In the genomic region with DNA sequence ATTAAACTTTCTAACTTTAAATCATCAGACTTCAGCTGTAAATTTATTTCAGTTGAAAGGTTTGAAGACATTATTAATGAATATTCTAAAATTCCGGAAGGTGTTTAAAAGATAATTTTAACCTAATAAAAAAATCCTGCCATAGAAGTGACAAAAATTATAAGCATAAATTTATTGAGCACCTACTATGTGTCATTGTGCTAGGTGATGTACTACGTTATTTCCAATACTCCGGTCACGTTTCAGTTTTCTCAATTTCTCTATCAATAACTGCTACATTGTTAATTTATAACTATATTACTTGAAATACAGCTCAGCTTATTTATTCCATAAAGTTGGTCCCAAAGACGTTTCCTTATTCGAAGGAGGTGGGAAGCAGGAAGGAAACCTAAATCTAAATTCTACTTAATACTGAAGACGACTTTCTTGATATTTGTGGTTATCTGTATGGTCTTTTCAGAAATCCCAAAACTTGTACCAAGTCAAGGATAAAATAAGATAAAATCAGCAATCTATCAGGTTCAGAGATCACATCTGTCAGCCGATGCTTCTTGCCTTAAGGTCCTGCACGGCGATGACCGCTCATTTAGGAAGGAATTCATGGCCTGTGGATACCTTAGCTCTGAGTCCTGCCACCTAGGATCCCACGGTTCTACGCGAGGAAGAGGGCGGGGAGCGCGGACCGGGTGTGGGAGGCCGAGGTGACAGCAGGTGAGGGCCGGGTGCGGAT, we compare ENCODE assay signal across 8 cellular contexts. TPM values are rescaled to one million over a fixed set of nuclear protein-coding genes. Genes with fewer than 3 reads are reported as not detected.
DNase-seq lines count a peak whose midpoint lies in the region; ATAC-seq and TF ChIP-seq lines count a peak whose summit lies in the region.

No MANE protein-coding gene starts in this region.

- H3K36me3 ChIP-seq in gastroesophageal sphincter = no peaks in the 10 kb centered on the region

- TF ChIP-seq POLR2A in gastroesophageal sphincter (IDR thresholded peaks at IDR 0.05) = no peak

- H3K27me3 Mint-ChIP-seq in activated CD8-positive, alpha-beta T cell treated with anti-CD3 and anti-CD28 coated beads, Interleukin-2, amount 10 ng/mL, durations not matched to agents 7 days and 5 days (ENCODE audit: low read depth) = no peaks in the 10 kb centered on the region

- H3K27ac Mint-ChIP-seq in activated CD8-positive, alpha-beta T cell treated with anti-CD3 and anti-CD28 coated beads, Interleukin-2, amount 10 ng/mL, durations not matched to agents 7 days and 5 days = peak overlapping the region; percentile 99

- peak overlapping the region; percentile 95 to 100 (median 96) for H3K27ac ChIP-seq in gastroesophageal sphincter
- H3K27ac ChIP-seq in skin epidermis = peak overlapping the region in 20 of 21 experiments; percentile 84 to 99 (median 96)

- ATAC-seq in HG02571 (IDR thresholded peaks at IDR 0.05; ENCODE audit: unreplicated experiment) (peak; percentile 68), gastroesophageal sphincter (no peak), HG03442 (IDR thresholded peaks at IDR 0.05; ENCODE audit: unreplicated experiment) (no peak)
- ATAC-seq in activated CD8-positive, alpha-beta T cell treated with anti-CD3 and anti-CD28 coated beads, Interleukin-2, amount 10 ng/mL, durations not matched to agents 7 days and 5 days = no peak

- TF ChIP-seq CTCF in gastroesophageal sphincter (IDR thresholded peaks at IDR 0.05) = no peak

- H3K4me3 ChIP-seq in gastroesophageal sphincter (peak overlapping the region; percentile 80 to 96), skin epidermis (peak overlapping the region; percentile 65 to 95 (median 87))

- 58 to 65% methylated on average over 9 to 10 of the region's 21 CpGs for WGBS in gastroesophageal sphincter (ENCODE audit: low coverage in 1 of 2), 2 donors

- peak; percentile 83 for DNase-seq in activated CD8-positive, alpha-beta T cell treated with anti-CD3 and anti-CD28 coated beads, Interleukin-2, amount 10 ng/mL, durations not matched to agents 7 days and 5 days
- DNase-seq in NCI-H128 (lab: John Stamatoyannopoulos, UW; ENCODE audit: unreplicated experiment) (no peak), GM03348 (ENCODE audit: low spot score) (no peak), NCI-H446 (lab: John Stamatoyannopoulos, UW) (no peak)

- POLR2A ChIA-PET in activated CD8-positive, alpha-beta T cell treated with anti-CD3 and anti-CD28 coated beads, Interleukin-2, amount 10 ng/mL, durations not matched to agents 7 days and 5 days (lab: Charles Lee) = interaction anchor here (0.6 to 3.0 kb wide), 11 partner anchors 8 to 1381 kb away, joined by 3 to 10 read pairs (median 3); partner anchors contain the start of gene ZNF438

- peaks cover 13% of the 10 kb centered on the region for H3K36me3 Mint-ChIP-seq in activated CD8-positive, alpha-beta T cell treated with anti-CD3 and anti-CD28 coated beads, Interleukin-2, amount 10 ng/mL, durations not matched to agents 7 days and 5 days (ENCODE audit: low read depth)

- no peak for TF ChIP-seq EP300 in gastroesophageal sphincter (IDR thresholded peaks at IDR 0.05)

- H3K27me3 ChIP-seq in gastroesophageal sphincter = no peaks in the 10 kb centered on the region

- H3K4me1 Mint-ChIP-seq in activated CD8-positive, alpha-beta T cell treated with anti-CD3 and anti-CD28 coated beads, Interleukin-2, amount 10 ng/mL, durations not matched to agents 7 days and 5 days (ENCODE audit: low read depth) = peaks cover 48% of the 10 kb centered on the region

- H3K9me3 Mint-ChIP-seq in activated CD8-positive, alpha-beta T cell treated with anti-CD3 and anti-CD28 coated beads, Interleukin-2, amount 10 ng/mL, durations not matched to agents 7 days and 5 days (ENCODE audit: insufficient read depth) = no peaks in the 10 kb centered on the region

- peak overlapping the region; percentile 96 for H3K4me3 Mint-ChIP-seq in activated CD8-positive, alpha-beta T cell treated with anti-CD3 and anti-CD28 coated beads, Interleukin-2, amount 10 ng/mL, durations not matched to agents 7 days and 5 days

- CTCF ChIA-PET in activated CD8-positive, alpha-beta T cell treated with anti-CD3 and anti-CD28 coated beads, Interleukin-2, amount 10 ng/mL, durations not matched to agents 7 days and 5 days (lab: Charles Lee) = interaction anchor here (0.6 to 2.2 kb wide), 7 partner anchors 35 to 533 kb away, joined by 3 to 10 read pairs (median 3); partner anchors contain the start of gene ZNF438

- H3K4me1 ChIP-seq in gastroesophageal sphincter = peaks cover 2 to 33% (median 4%) of the 10 kb centered on the region in 3 donors

- no peaks in the 10 kb centered on the region for H3K9me3 ChIP-seq in gastroesophageal sphincter

RNA-seq across cellular contexts. Expression of gene ZEB1, which starts 1.2 kb away (rescaled TPM):
- 10 to 100 TPM; 38.3 to 39.3 TPM for total RNA-seq in activated CD8-positive, alpha-beta T cell treated with anti-CD3 and anti-CD28 coated beads, Interleukin-2, amount 10 ng/mL, durations not matched to agents 7 days and 5 days
- total RNA-seq in gastroesophageal sphincter = 100 to 1,000 TPM; 191 to 219 (median 198) TPM

Comparison
In these comparisons a context has a peak if more than half of its experiments do, and no peak if none do; other contexts are left out.
1. RNA of gene ZEB1, which starts 1.2 kb away (total RNA-seq): 191 to 219 TPM in gastroesophageal sphincter; 38.3 to 39.3 TPM in activated CD8-positive, alpha-beta T cell treated with anti-CD3 and anti-CD28 coated beads, Interleukin-2, amount 10 ng/mL, durations not matched to agents 7 days and 5 days; every median in the first group is over 4 times any median in the second.